In the genomic region with DNA sequence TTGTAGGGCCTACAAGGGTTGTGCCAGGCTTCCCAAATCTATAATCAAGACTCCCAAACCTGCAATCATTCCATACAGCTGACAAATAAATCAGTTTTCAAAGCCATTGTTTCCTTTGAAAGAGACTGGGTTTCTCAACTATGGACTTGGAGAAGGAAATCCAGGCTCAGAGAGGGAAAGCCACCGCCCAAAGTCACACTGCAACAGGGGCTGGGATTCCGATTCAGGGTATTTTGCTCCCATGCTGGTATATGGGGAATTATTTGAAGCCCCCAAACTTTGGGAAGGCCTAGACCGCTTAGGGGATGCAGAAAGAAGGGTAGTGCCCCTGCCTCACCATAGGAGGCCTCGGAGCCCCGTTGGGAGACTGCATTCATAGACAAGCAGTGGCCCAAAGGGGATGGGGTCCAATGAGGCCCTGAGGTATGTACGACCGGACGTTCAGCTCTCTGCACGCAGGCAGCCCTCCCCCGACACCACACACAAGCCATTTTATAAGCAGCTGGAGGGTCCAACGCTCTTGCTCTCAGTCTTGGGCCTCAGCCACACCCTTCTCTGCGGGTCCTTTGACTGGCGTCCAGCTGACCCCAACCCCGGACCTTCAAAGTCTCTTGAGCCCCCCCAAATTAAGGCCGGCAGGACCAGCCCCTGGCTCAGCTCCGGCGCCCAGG, we compare ENCODE assay signal across 8 cellular contexts. TPM values are rescaled to one million over a fixed set of nuclear protein-coding genes. Genes with fewer than 3 reads are reported as not detected.
DNase-seq lines count a peak whose midpoint lies in the region; ATAC-seq, FAIRE-seq and TF ChIP-seq lines count a peak whose summit lies in the region.

No MANE protein-coding gene starts in this region.

- 0% methylated on average over 2 of the region's 17 CpGs for WGBS in right lobe of liver (ENCODE audit: insufficient coverage, low coverage, low lambda C conversion rate, missing lambda C conversion rate)

- no peak for TF ChIP-seq POLR2A in right lobe of liver (IDR thresholded peaks at IDR 0.05)

- peak overlapping the region; percentile 88 for H3K9ac ChIP-seq in NT2/D1 (ENCODE audit: insufficient read length, low read depth)

- peaks cover 31% of the 10 kb centered on the region for H3K36me3 ChIP-seq in NT2/D1 (ENCODE audit: insufficient read depth, insufficient read length, low read length)
- H3K36me3 ChIP-seq in bronchial epithelial cell (ENCODE audit: control insufficient read depth, insufficient read depth, low read length) = no peaks in the 10 kb centered on the region
- peaks cover 0 to 5% (median 0%) of the 10 kb centered on the region in 4 donors for H3K36me3 ChIP-seq in right lobe of liver
- peaks cover 0 to 6% (median 0%) of the 10 kb centered on the region in 3 donors for H3K36me3 ChIP-seq in tibial artery

- H3K4me3 ChIP-seq in NT2/D1 (ENCODE audit: insufficient read length, low read depth) (peak overlapping the region; percentile 81), bronchial epithelial cell (ENCODE audit: low read depth, low read length) (peak overlapping the region; percentile 48), right lobe of liver (peak overlapping the region; percentile 59 to 81 (median 71)), tibial artery (peak overlapping the region; percentile 70 to 89)

- H3K9me3 ChIP-seq in NT2/D1 (ENCODE audit: insufficient read depth, low read length) = no peaks in the 10 kb centered on the region
- H3K9me3 ChIP-seq in right lobe of liver = no peaks in the 10 kb centered on the region
- no peaks in the 10 kb centered on the region for H3K9me3 ChIP-seq in tibial artery

- TF ChIP-seq CTCF in bronchial epithelial cell (IDR thresholded peaks at IDR 0.05; ENCODE audit: insufficient read depth, low read length, severe bottlenecking) (no peak), right lobe of liver (IDR thresholded peaks at IDR 0.05) (no peak), tibial artery (IDR thresholded peaks at IDR 0.05) (no peak)

- H3K27me3 ChIP-seq in NT2/D1 (ENCODE audit: insufficient read depth, insufficient read length) (no peaks in the 10 kb centered on the region), bronchial epithelial cell (ENCODE audit: control insufficient read depth, insufficient read depth, low read length) (no peaks in the 10 kb centered on the region), right lobe of liver (no peaks in the 10 kb centered on the region), tibial artery (no peaks in the 10 kb centered on the region)

- ATAC-seq in right lobe of liver (peak; percentile 15 to 24 (median 20)), HG02678 (IDR thresholded peaks at IDR 0.05; ENCODE audit: unreplicated experiment) (no peak), GM21786 (IDR thresholded peaks at IDR 0.05; ENCODE audit: unreplicated experiment) (no peak)

- intact Hi-C loops in right lobe of liver (cut with DNase I) (no loop called here), tibial artery (cut with DNase I; ENCODE audit: low total_unique reads) (no loop called here)

- H3K4me1 ChIP-seq in NT2/D1 (ENCODE audit: insufficient read depth, insufficient read length) = peaks cover 14% of the 10 kb centered on the region
- H3K4me1 ChIP-seq in right lobe of liver = peaks cover 0 to 49% (median 19%) of the 10 kb centered on the region in 4 donors
- H3K4me1 ChIP-seq in tibial artery = peaks cover 0 to 59% (median 30%) of the 10 kb centered on the region in 4 donors

- DNase-seq in activated CD4-positive, alpha-beta T cell treated with anti-CD3 and anti-CD28 coated beads for 48 hours = peak; percentile 48
- no peak for DNase-seq in activated CD4-positive, alpha-beta T cell treated with anti-CD3 and anti-CD28 coated beads for 1 hour
- DNase-seq in NT2/D1 (ENCODE audit: low read depth, low spot score) (no peak), bronchial epithelial cell (ENCODE audit: low read depth) (no peak), right lobe of liver (no peak), tibial artery (no peak)

- peak overlapping the region; percentile 71 to 84 (median 76) for H3K27ac ChIP-seq in right lobe of liver
- H3K27ac ChIP-seq in tibial artery = peak overlapping the region; percentile 92

- FAIRE-seq in bronchial epithelial cell (lab: Jason Lieb, UNC) = no peak

RNA-seq across cellular contexts. Expression of a gene that starts 0.7 kb away (rescaled TPM):
- total RNA-seq in bronchial epithelial cell (1.3 and 11.3 TPM in 2 replicates), right lobe of liver (100 to 1,000 TPM; 143 to 236 (median 165) TPM)

Comparison
In these comparisons a context has a peak if more than half of its experiments do, and no peak if none do; other contexts are left out.
1. ATAC-seq: peak in right lobe of liver (4 of 4); none in HG02678 (single experiment) and GM21786 (single experiment).
2. RNA of a gene that starts 0.7 kb away (total RNA-seq): 143 to 236 TPM in right lobe of liver; 1.3 to 11.3 TPM in bronchial epithelial cell; every median in the first group is over 10 times any median in the second.
3. Peak in every context shown above with its lines, with median percentiles within 50 percentile points of each other: H3K4me3 ChIP-seq.